In the genomic region with DNA sequence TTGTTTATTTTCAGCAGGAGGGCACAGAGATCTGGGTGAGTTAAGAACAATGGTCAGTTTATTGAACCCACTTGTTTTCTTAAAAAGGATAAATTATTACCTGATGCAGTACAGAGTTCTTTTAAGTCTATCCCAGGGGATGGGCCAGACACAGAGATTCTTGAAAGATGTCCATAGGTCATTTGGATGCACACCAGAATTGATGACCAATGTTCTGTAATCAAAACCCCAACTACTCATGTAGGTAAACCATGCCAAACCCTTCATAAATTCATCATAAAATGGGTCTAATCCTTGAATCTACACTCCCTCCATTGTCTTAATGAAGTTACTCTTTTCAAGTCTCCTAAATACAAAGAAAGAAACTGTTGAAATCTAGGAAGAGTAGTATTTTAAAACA, we compare ENCODE assay signal across 17 cellular contexts.
DNase-seq lines count a peak whose midpoint lies in the region; ATAC-seq and TF ChIP-seq lines count a peak whose summit lies in the region.
"Had no signal": no experiment of that assay in that cellular context is flagged by ENCODE, and none has a peak within 500 bp of the region (broad histone marks: within the 10 kb centered on the region; RNA-seq: fewer than 3 reads in every experiment).

No MANE protein-coding gene starts in this region.

- H3K9ac ChIP-seq in GM23248 (no peak overlapping the region), PC-3 (ENCODE audit: low read length) (no peak overlapping the region), skeletal muscle satellite cell (ENCODE audit: low read depth, low read length) (no peak overlapping the region)
- H3K9ac ChIP-seq: BLaER1 had no signal

- ATAC-seq in PC-3 (peak; percentile 79), GM23338 (no peak)

- H3K27me3 Mint-ChIP-seq in GM23338 (ENCODE audit: insufficient read depth, low read depth, poor library complexity): no peaks in the 10 kb centered on the region
- H3K27me3 Mint-ChIP-seq: CD4-positive, alpha-beta memory T cell had no signal

- H3K4me1 ChIP-seq in GM23248 (ENCODE audit: insufficient read depth) (peaks cover 11% of the 10 kb centered on the region; the same call in 1 of the 2 replicates), PC-3 (ENCODE audit: insufficient read depth, low read length) (peaks cover 18% of the 10 kb centered on the region), skeletal muscle satellite cell (ENCODE audit: control insufficient read depth, insufficient read depth, low read length) (peaks cover 13% of the 10 kb centered on the region), GM23338 (ENCODE audit: insufficient read depth) (no peaks in the 10 kb centered on the region)
- H3K4me1 ChIP-seq: BLaER1 had no signal

- H3K9me3 Mint-ChIP-seq in GM23338: no peaks in the 10 kb centered on the region
- H3K9me3 Mint-ChIP-seq: H9 had no signal

- H3K36me3 ChIP-seq in GM23248 (ENCODE audit: low read depth) (no peaks in the 10 kb centered on the region), PC-3 (ENCODE audit: low read depth, low read length) (no peaks in the 10 kb centered on the region), skeletal muscle satellite cell (ENCODE audit: insufficient read depth, low read length) (no peaks in the 10 kb centered on the region), GM23338 (ENCODE audit: insufficient read depth) (no peaks in the 10 kb centered on the region)
- H3K36me3 ChIP-seq: BLaER1 had no signal

- TF ChIP-seq CTCF in PC-3 (conservative IDR thresholded peaks at IDR 0.05; ENCODE audit: low read depth, low read length) (no peak), GM23338 (conservative IDR thresholded peaks at IDR 0.05; ENCODE audit: low read depth in 2 of 2) (no peak)

- H2AFZ ChIP-seq in GM23248 (peak overlapping the region; percentile 5; the same call in 1 of the 2 replicates), PC-3 (ENCODE audit: low read length) (no peak overlapping the region), GM23338 (no peak overlapping the region)

- DNase-seq in GM23248 (peak; percentile 19), PC-3 (peak; percentile 78), fibroblast of peridontal ligament (ENCODE audit: extremely low read depth) (peak; percentile 25), NCI-H1417 treated with DMSO at 0.1 percent for 48 hours (lab: John Stamatoyannopoulos, UW) (no peak), ACHN (no peak), GM23338 (ENCODE audit: low spot score) (no peak)
- DNase-seq: AML-193; CD4-positive, alpha-beta memory T cell; DMS153; DMS79; GF-D8; GOT3; H9; KG1 had no signal

- H3K79me2 ChIP-seq in GM23248 (ENCODE audit: insufficient read depth): no peaks in the 10 kb centered on the region
- H3K79me2 ChIP-seq in PC-3 (ENCODE audit: low read length): no peaks in the 10 kb centered on the region
- H3K79me2 ChIP-seq in GM23338 (replicated peaks; ENCODE audit: insufficient read depth): no peaks in the 10 kb centered on the region

- H4K20me1 ChIP-seq in GM23248 (ENCODE audit: insufficient read depth) (no peaks in the 10 kb centered on the region), PC-3 (ENCODE audit: low read length) (no peaks in the 10 kb centered on the region), GM23338 (replicated peaks; ENCODE audit: insufficient read depth) (no peaks in the 10 kb centered on the region)
- H4K20me1 ChIP-seq: BLaER1 had no signal

- H3K9me2 ChIP-seq in GM23248 (ENCODE audit: insufficient read depth) (no peaks in the 10 kb centered on the region), PC-3 (replicated peaks; ENCODE audit: low read length) (no peaks in the 10 kb centered on the region), GM23338 (ENCODE audit: insufficient read depth) (no peaks in the 10 kb centered on the region)

- no peaks in the 10 kb centered on the region for H3K4me1 Mint-ChIP-seq in GM23338
- H3K4me1 Mint-ChIP-seq: CD14-positive monocyte; CD4-positive, alpha-beta memory T cell; H9 had no signal

- BruUV-seq in PC-3 (replicated peaks; lab: Mats Ljungman, UMichigan): no TSS peak

- POLR2A ChIA-PET in PC-3 (lab: Charles Lee; ENCODE audit: unreplicated experiment): no interaction called here

- no peak overlapping the region for H3K4me3 ChIP-seq in GM23248
- no peak overlapping the region; the same call in 1 of the 2 replicates for H3K4me3 ChIP-seq in PC-3 (ENCODE audit: low read length)
- H3K4me3 ChIP-seq in skeletal muscle satellite cell (ENCODE audit: low read length): no peak overlapping the region
- H3K4me3 ChIP-seq in GM23338: no peak overlapping the region
- H3K4me3 ChIP-seq: BLaER1 had no signal

- H3K9me3 ChIP-seq in GM23248 (ENCODE audit: low read depth) (no peaks in the 10 kb centered on the region), PC-3 (ENCODE audit: low read length) (no peaks in the 10 kb centered on the region), skeletal muscle satellite cell (replicated peaks; ENCODE audit: low read length) (no peaks in the 10 kb centered on the region)
- H3K9me3 ChIP-seq: BLaER1 had no signal

- no peaks in the 10 kb centered on the region for H3K36me3 Mint-ChIP-seq in GM23338 (ENCODE audit: low read depth)
- H3K36me3 Mint-ChIP-seq: CD14-positive monocyte; CD4-positive, alpha-beta memory T cell had no signal

- intact Hi-C loops in PC-3 (cut with micrococcal nuclease): no loop called here

- H3K4me2 ChIP-seq in GM23248 (ENCODE audit: unreplicated experiment) (peak overlapping the region; percentile 32), PC-3 (ENCODE audit: low read length) (peak overlapping the region; percentile 48), skeletal muscle satellite cell (ENCODE audit: low read length) (peak overlapping the region; percentile 12), GM23338 (no peak overlapping the region)
- H3K4me2 ChIP-seq: BLaER1 had no signal

- no peak overlapping the region for H3K27ac ChIP-seq in GM23248
- peak overlapping the region; percentile 50 for H3K27ac ChIP-seq in PC-3 (ENCODE audit: low read length)
- no peak overlapping the region for H3K27ac ChIP-seq in GM23338 (ENCODE audit: low read depth)
- H3K27ac ChIP-seq: BLaER1 had no signal

- in situ Hi-C loops in GM23248 (cut with MboI): no loop called here
- in situ Hi-C loops in ACHN (cut with HindIII; ENCODE audit: low pct_ligation_motif_present, low pct_unique_long_range_greater_than_20kb, low sequenced_read_pairs): no loop called here

- H3F3A ChIP-seq in GM23248 (ENCODE audit: insufficient read depth) (0 out of 2 replicates have a peak, but pooled peaks cover 5% of the 10 kb centered on the region), PC-3 (ENCODE audit: low read length, unreplicated experiment) (no peaks in the 10 kb centered on the region), GM23338 (replicated peaks; ENCODE audit: low read depth) (no peaks in the 10 kb centered on the region)

- no peak overlapping the region for H3K4me3 Mint-ChIP-seq in GM23338
- H3K4me3 Mint-ChIP-seq: CD14-positive monocyte; CD4-positive, alpha-beta memory T cell; H9 had no signal

- H3K27me3 ChIP-seq in GM23248 (replicated peaks; ENCODE audit: insufficient read depth) (no peaks in the 10 kb centered on the region), PC-3 (ENCODE audit: low read length) (no peaks in the 10 kb centered on the region; the same call in 1 of the 2 replicates), skeletal muscle satellite cell (ENCODE audit: control insufficient read depth, insufficient read depth, low read length) (no peaks in the 10 kb centered on the region), GM23338 (ENCODE audit: insufficient read depth) (no peaks in the 10 kb centered on the region)
- H3K27me3 ChIP-seq: BLaER1 had no signal

- H3K27ac Mint-ChIP-seq in GM23338: no peak overlapping the region
- H3K27ac Mint-ChIP-seq: CD14-positive monocyte, H9 had no signal

- CTCF ChIA-PET in PC-3 (lab: Charles Lee): no interaction called here

TF ChIP-seq in GM23338, 12 proteins besides CTCF, POLR2A, EP300 and RAD21:
- TF ChIP-seq CREB1 (CRISPR knock-in tag; IDR thresholded peaks at IDR 0.05; ENCODE audit: low read depth) (no peak), ZNF331 (CRISPR knock-in tag; IDR thresholded peaks at IDR 0.05; ENCODE audit: low read depth) (no peak), STAT1 (IDR thresholded peaks at IDR 0.05; ENCODE audit: unreplicated experiment) (no peak)
TF ChIP-seq in GM23338: peak in this region for 0.

Comparison
In these comparisons a context has a peak if more than half of its experiments do, and no peak if none do; other contexts are left out.
1. DNase-seq: peak in GM23248 (single experiment), PC-3 (single experiment) and fibroblast of peridontal ligament (single experiment); none in NCI-H1417 treated with DMSO at 0.1 percent for 48 hours (single experiment), ACHN (single experiment) and GM23338 (single experiment).